ENCODE assay signal across 8 cellular contexts in the genomic region with DNA sequence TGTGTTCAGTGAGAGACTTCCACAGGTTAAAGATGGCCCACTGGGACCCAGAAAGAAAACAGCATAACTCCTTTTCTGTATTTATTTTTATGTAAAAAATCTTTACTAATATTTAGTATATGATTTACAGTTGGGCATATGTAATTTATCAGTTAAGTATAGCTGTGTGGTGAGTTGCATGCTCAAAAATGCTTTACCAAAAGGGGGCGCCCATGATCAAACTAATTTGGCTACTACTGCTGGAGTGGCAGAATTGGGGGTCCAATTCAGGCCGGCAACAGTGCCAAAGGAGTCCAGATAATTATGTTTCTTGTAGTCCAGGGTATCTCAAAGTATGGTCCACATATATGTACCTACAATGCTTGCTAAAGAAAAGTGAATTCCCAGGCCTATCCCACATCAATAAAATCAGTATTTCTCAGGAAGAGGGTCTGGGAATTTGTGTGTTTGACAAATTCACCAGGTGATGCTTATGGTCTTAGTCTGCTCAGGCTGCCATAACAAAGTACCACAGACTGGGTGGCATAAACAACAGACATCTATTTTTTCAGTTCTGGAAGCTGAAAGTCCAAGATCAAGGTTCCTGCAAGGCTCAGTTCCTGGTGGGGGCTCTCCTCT.
DNase-seq lines count a peak whose midpoint lies in the region; FAIRE-seq lines count a peak whose summit lies in the region.

No MANE protein-coding gene starts in this region.

- DNase-seq in NCI-H1105 treated with DMSO at 0.1 percent for 48 hours (lab: John Stamatoyannopoulos, UW), result peak; percentile 16
- DNase-seq in NCI-H1105 (lab: John Stamatoyannopoulos, UW), result no peak
- peak; percentile 54 for DNase-seq in NCI-H460 (ENCODE audit: extremely low read depth, low read depth)
- DNase-seq in activated T-cell treated with anti-CD3 and anti-CD28 coated beads for 24 hours (ENCODE audit: low read depth), result peak; percentile 28
- DNase-seq in fibroblast of the conjunctiva (ENCODE audit: low read depth), result peak; percentile 16
- DNase-seq in stimulated activated CD4-positive, alpha-beta T cell treated with anti-CD3 and anti-CD28 coated beads, Interleukin-15, amount 100 ng/mL, for 1 hour (ENCODE audit: low read depth in 1 of 2, low spot score in 1 of 2), result peak; percentile 8 to 18
- DNase-seq in RCC 7860 (ENCODE audit: low spot score), result no peak
- DNase-seq in cerebellar nuclear complex (lab: John Stamatoyannopoulos, UW), result no peak

- FAIRE-seq in RCC 7860 (lab: Jason Lieb, UNC), result no peak

Comparison
In these comparisons a context has a peak if more than half of its experiments do, and no peak if none do; other contexts are left out.
1. DNase-seq: peak in NCI-H1105 treated with DMSO at 0.1 percent for 48 hours (single experiment), NCI-H460 (single experiment), activated T-cell treated with anti-CD3 and anti-CD28 coated beads for 24 hours (single experiment), fibroblast of the conjunctiva (single experiment) and stimulated activated CD4-positive, alpha-beta T cell treated with anti-CD3 and anti-CD28 coated beads, Interleukin-15, amount 100 ng/mL, for 1 hour (2 of 2); none in NCI-H1105 (single experiment), RCC 7860 (single experiment) and cerebellar nuclear complex (0 of 2).